ENCODE assay signal across 28 cellular contexts in genomic region chr21:37424987-37425386, GRCh38.
"Had no signal": no experiment of that assay in that cellular context is flagged by ENCODE, and none has a peak within 500 bp of the region (broad histone marks: within the 10 kb centered on the region; RNA-seq: fewer than 3 reads in every experiment).

No MANE protein-coding gene starts in this region.

- H3K4me3 ChIP-seq: neural progenitor cell, transverse colon, uterus had no signal

- ATAC-seq: activated CD8-positive, alpha-beta memory T cell treated with anti-CD3 and anti-CD28 coated beads, Interleukin-2, amount 10 ng/mL, durations not matched to agents 7 days and 5 days; activated CD8-positive, alpha-beta T cell treated with anti-CD3 and anti-CD28 coated beads for 36 hours; activated naive CD4-positive, alpha-beta T cell treated with anti-CD3 and anti-CD28 coated beads, Interleukin-2, amount 50 U/mL, for 72 hours; left colon; naive thymus-derived CD8-positive, alpha-beta T cell; SK-N-SH treated with all-trans-retinoic acid at 6 μM for 48 hours; stimulated activated naive B cell treated with anti-CD40 and anti-IgM and Interleukin-4, amounts not matched to agents 10 μg/mL and 1 μg/mL and 100 μg/mL, for 72 hours; T-cell had no signal

- H3K9me3 ChIP-seq: transverse colon, uterus had no signal

- FAIRE-seq: small intestine, TTC549 had no signal

- H3K4me1 Mint-ChIP-seq: neural progenitor cell had no signal

- H3K27ac ChIP-seq: neural progenitor cell, transverse colon, WERI-Rb-1 had no signal

- DNase-seq: activated CD4-positive, alpha-beta T cell treated with anti-CD3 and anti-CD28 coated beads, Interleukin-2, amount 10 ng/mL, durations not matched to agents 7 days and 5 days; activated CD4-positive, CD25-positive, alpha-beta regulatory T cell treated with anti-CD3 and anti-CD28 coated beads, Interleukin-2, amount 50 U/mL, for 72 hours; activated CD8-positive, alpha-beta memory T cell treated with anti-CD3 and anti-CD28 coated beads, Interleukin-2, amount 10 ng/mL, durations not matched to agents 7 days and 5 days; activated CD8-positive, alpha-beta T cell treated with anti-CD3 and anti-CD28 coated beads for 36 hours; aorta; central memory CD4-positive, alpha-beta T cell; endodermal cell; foreskin fibroblast; islet precursor cell; left colon; mammary epithelial cell; naive thymus-derived CD8-positive, alpha-beta T cell; posterior cingulate gyrus; retina; stimulated activated CD4-positive, alpha-beta T cell treated with anti-CD3 and anti-CD28 coated beads, Interleukin-2, amount 100 ng/mL, for 48 hours; stimulated activated CD8-positive, alpha-beta memory T cell treated with anti-CD3 and anti-CD28 coated beads, Interleukin-4, amount 100 ng/mL, for 48 hours; stimulated activated naive B cell treated with anti-CD40 and anti-IgM and Interleukin-4, amounts not matched to agents 10 μg/mL and 1 μg/mL and 100 μg/mL, for 72 hours; T-cell; transverse colon; uterus; WERI-Rb-1 had no signal

- H3K27me3 Mint-ChIP-seq: activated CD4-positive, alpha-beta T cell treated with anti-CD3 and anti-CD28 coated beads, Interleukin-2, amount 10 ng/mL, durations not matched to agents 7 days and 5 days; activated CD8-positive, alpha-beta memory T cell treated with anti-CD3 and anti-CD28 coated beads, Interleukin-2, amount 10 ng/mL, durations not matched to agents 7 days and 5 days; activated CD8-positive, alpha-beta T cell treated with anti-CD3 and anti-CD28 coated beads for 36 hours; brain; naive thymus-derived CD8-positive, alpha-beta T cell; stimulated activated naive B cell treated with anti-CD40 and anti-IgM and Interleukin-4, amounts not matched to agents 10 μg/mL and 1 μg/mL and 100 μg/mL, for 72 hours; T-cell had no signal

- H3K9me3 Mint-ChIP-seq: activated CD4-positive, alpha-beta T cell treated with anti-CD3 and anti-CD28 coated beads, Interleukin-2, amount 10 ng/mL, durations not matched to agents 7 days and 5 days; T-cell had no signal

- H3K27me3 ChIP-seq: neural progenitor cell, transverse colon, uterus had no signal

- H3K27ac Mint-ChIP-seq: activated CD4-positive, alpha-beta T cell treated with anti-CD3 and anti-CD28 coated beads, Interleukin-2, amount 10 ng/mL, durations not matched to agents 7 days and 5 days; activated CD8-positive, alpha-beta memory T cell treated with anti-CD3 and anti-CD28 coated beads, Interleukin-2, amount 10 ng/mL, durations not matched to agents 7 days and 5 days; activated CD8-positive, alpha-beta T cell treated with anti-CD3 and anti-CD28 coated beads for 36 hours; activated naive CD4-positive, alpha-beta T cell treated with anti-CD3 and anti-CD28 coated beads, Interleukin-2, amount 50 U/mL, for 72 hours; endodermal cell; neural progenitor cell; T-cell had no signal

- H3K36me3 ChIP-seq: uterus had no signal

- H3K4me1 ChIP-seq: neural progenitor cell had no signal

- H3K4me3 Mint-ChIP-seq: activated CD4-positive, alpha-beta T cell treated with anti-CD3 and anti-CD28 coated beads, Interleukin-2, amount 10 ng/mL, durations not matched to agents 7 days and 5 days; activated CD8-positive, alpha-beta memory T cell treated with anti-CD3 and anti-CD28 coated beads, Interleukin-2, amount 10 ng/mL, durations not matched to agents 7 days and 5 days; activated CD8-positive, alpha-beta T cell treated with anti-CD3 and anti-CD28 coated beads for 36 hours; brain; endodermal cell; mesothelial cell of epicardium; neural progenitor cell; stimulated activated naive B cell treated with anti-CD40 and anti-IgM and Interleukin-4, amounts not matched to agents 10 μg/mL and 1 μg/mL and 100 μg/mL, for 72 hours; T-cell had no signal
